In genomic region chr1:34865573-34865972, GRCh38 we compare ENCODE assay signal across 8 cellular contexts. TPM values are rescaled to one million over a fixed set of nuclear protein-coding genes. Genes with fewer than 3 reads are reported as not detected.
DNase-seq lines count a peak whose midpoint lies in the region; ATAC-seq, FAIRE-seq and TF ChIP-seq lines count a peak whose summit lies in the region.

No MANE protein-coding gene starts in this region.

- intact Hi-C loops in kidney (cut with DNase I): no loop called here

- CTCF ChIA-PET in activated CD4-positive, alpha-beta T cell treated with anti-CD3 and anti-CD28 coated beads, Interleukin-2, amount 10 ng/mL, durations not matched to agents 7 days and 5 days (lab: Charles Lee): interaction anchor here (0.9 to 6.7 kb wide), 7 partner anchors 8 to 79 kb away, joined by 3 to 47 read pairs (median 5); no protein-coding TSS in a partner anchor

- H3K27me3 Mint-ChIP-seq in activated CD4-positive, alpha-beta T cell treated with anti-CD3 and anti-CD28 coated beads, Interleukin-2, amount 10 ng/mL, durations not matched to agents 7 days and 5 days: peaks cover 2% of the 10 kb centered on the region
- no peaks in the 10 kb centered on the region for H3K27me3 Mint-ChIP-seq in activated naive CD8-positive, alpha-beta T cell treated with anti-CD3 and anti-CD28 coated beads, Interleukin-2, amount 50 U/mL, for 24 hours

- ATAC-seq in activated naive CD8-positive, alpha-beta T cell treated with anti-CD3 and anti-CD28 coated beads, Interleukin-2, amount 50 U/mL, for 24 hours: no peak

- DNase-seq in activated CD4-positive, alpha-beta T cell treated with anti-CD3 and anti-CD28 coated beads, Interleukin-2, amount 10 ng/mL, durations not matched to agents 7 days and 5 days: no peak
- no peak for DNase-seq in activated CD4-positive, alpha-beta T cell treated with anti-CD3 and anti-CD28 coated beads, Interleukin-2, amount 50 U/mL, for 4 hours
- DNase-seq in activated naive CD8-positive, alpha-beta T cell treated with anti-CD3 and anti-CD28 coated beads, Interleukin-2, amount 50 U/mL, for 24 hours: no peak
- DNase-seq in kidney (peak; percentile 76), substantia nigra (lab: John Stamatoyannopoulos, UW) (no peak), medulla oblongata (ENCODE audit: extremely low spot score) (no peak), BE2C (no peak), Ammon's horn (ENCODE audit: low spot score) (no peak)

- H3K9me3 Mint-ChIP-seq in activated CD4-positive, alpha-beta T cell treated with anti-CD3 and anti-CD28 coated beads, Interleukin-2, amount 10 ng/mL, durations not matched to agents 7 days and 5 days: no peaks in the 10 kb centered on the region
- no peaks in the 10 kb centered on the region for H3K9me3 Mint-ChIP-seq in activated naive CD8-positive, alpha-beta T cell treated with anti-CD3 and anti-CD28 coated beads, Interleukin-2, amount 50 U/mL, for 24 hours

- peaks cover 2% of the 10 kb centered on the region for H3K36me3 Mint-ChIP-seq in activated CD4-positive, alpha-beta T cell treated with anti-CD3 and anti-CD28 coated beads, Interleukin-2, amount 10 ng/mL, durations not matched to agents 7 days and 5 days (ENCODE audit: low read depth)
- no peaks in the 10 kb centered on the region for H3K36me3 Mint-ChIP-seq in activated naive CD8-positive, alpha-beta T cell treated with anti-CD3 and anti-CD28 coated beads, Interleukin-2, amount 50 U/mL, for 24 hours (ENCODE audit: low read depth)

- peak overlapping the region in 1 of 2 donors; percentile 79 for H3K4me3 ChIP-seq in kidney (ENCODE audit: low read length in 2 of 2)
- no peak overlapping the region for H3K4me3 ChIP-seq in BE2C (ENCODE audit: low read depth, low read length)

- TF ChIP-seq CTCF in kidney (IDR thresholded peaks at IDR 0.05; ENCODE audit: borderline replicate concordance, extremely low read depth, insufficient read depth): no peak
- TF ChIP-seq CTCF in BE2C (IDR thresholded peaks at IDR 0.05; ENCODE audit: low read depth, low read length): no peak

- H3K4me1 Mint-ChIP-seq in activated CD4-positive, alpha-beta T cell treated with anti-CD3 and anti-CD28 coated beads, Interleukin-2, amount 10 ng/mL, durations not matched to agents 7 days and 5 days: peaks cover 34% of the 10 kb centered on the region
- H3K4me1 Mint-ChIP-seq in activated naive CD8-positive, alpha-beta T cell treated with anti-CD3 and anti-CD28 coated beads, Interleukin-2, amount 50 U/mL, for 24 hours: peaks cover 31% of the 10 kb centered on the region

- FAIRE-seq in kidney (lab: Jason Lieb, UNC): no peak

- no peaks in the 10 kb centered on the region for H3K36me3 ChIP-seq in kidney (ENCODE audit: control insufficient read depth in 1 of 2, insufficient read depth in 2 of 2, low read length in 2 of 2)
- H3K36me3 ChIP-seq in BE2C: no peaks in the 10 kb centered on the region

- peaks cover 0 to 2% of the 10 kb centered on the region in 2 donors for H3K4me1 ChIP-seq in kidney (ENCODE audit: control insufficient read depth in 1 of 2, insufficient read depth in 1 of 2, low read depth in 1 of 2, low read length in 2 of 2)
- no peaks in the 10 kb centered on the region for H3K4me1 ChIP-seq in BE2C

- peak overlapping the region in 1 of 2 donors; percentile 92 for H3K27ac ChIP-seq in kidney (ENCODE audit: low read depth in 2 of 2, low read length in 2 of 2)
- H3K27ac ChIP-seq in substantia nigra (ENCODE audit: low read depth, low read length, poor library complexity, severe bottlenecking): peak overlapping the region; percentile 72

- POLR2A ChIA-PET in activated CD4-positive, alpha-beta T cell treated with anti-CD3 and anti-CD28 coated beads, Interleukin-2, amount 10 ng/mL, durations not matched to agents 7 days and 5 days (lab: Charles Lee): interaction anchor here (0.6 kb wide), 1 partner anchor 77 kb away, joined by 3 read pairs; no protein-coding TSS in a partner anchor

- H3K9ac ChIP-seq in kidney (ENCODE audit: low read length in 2 of 2): peak overlapping the region in 1 of 2 donors; percentile 75

- no peaks in the 10 kb centered on the region for H3K27me3 ChIP-seq in BE2C

- H3K9me3 ChIP-seq in kidney (ENCODE audit: control insufficient read depth in 1 of 2, low read length in 2 of 2) (no peaks in the 10 kb centered on the region), BE2C (no peaks in the 10 kb centered on the region)

- H3K27ac Mint-ChIP-seq in activated CD4-positive, alpha-beta T cell treated with anti-CD3 and anti-CD28 coated beads, Interleukin-2, amount 10 ng/mL, durations not matched to agents 7 days and 5 days: peak overlapping the region; percentile 47
- H3K27ac Mint-ChIP-seq in activated naive CD8-positive, alpha-beta T cell treated with anti-CD3 and anti-CD28 coated beads, Interleukin-2, amount 50 U/mL, for 24 hours: peak overlapping the region; percentile 61

- H3K4me3 Mint-ChIP-seq in activated CD4-positive, alpha-beta T cell treated with anti-CD3 and anti-CD28 coated beads, Interleukin-2, amount 10 ng/mL, durations not matched to agents 7 days and 5 days: peak overlapping the region; percentile 51
- peak overlapping the region; percentile 55 for H3K4me3 Mint-ChIP-seq in activated naive CD8-positive, alpha-beta T cell treated with anti-CD3 and anti-CD28 coated beads, Interleukin-2, amount 50 U/mL, for 24 hours

RNA-seq across cellular contexts. Expression of gene SMIM12, which starts 6.0 kb away (rescaled TPM):
- total RNA-seq in activated CD4-positive, alpha-beta T cell treated with anti-CD3 and anti-CD28 coated beads, Interleukin-2, amount 10 ng/mL, durations not matched to agents 7 days and 5 days: 10 to 100 TPM; 44.4 to 54.8 TPM
- 49.2 TPM for total RNA-seq in kidney
- polyA plus RNA-seq in kidney (ENCODE audit: insufficient read depth, low read depth, low replicate concordance): 85.9 TPM
- 31.6 TPM for polyA plus RNA-seq in BE2C (2012; ENCODE audit: insufficient read depth, insufficient read length, low read depth)
